In genomic region chr10:2700626-2701305, GRCh38 we compare ENCODE assay signal across 20 cellular contexts.
DNase-seq lines count a peak whose midpoint lies in the region; ATAC-seq and TF ChIP-seq lines count a peak whose summit lies in the region.
"Had no signal": no experiment of that assay in that cellular context is flagged by ENCODE, and none has a peak within 500 bp of the region (broad histone marks: within the 10 kb centered on the region; RNA-seq: fewer than 3 reads in every experiment).

No MANE protein-coding gene starts in this region.

- peaks cover 0 to 4% (median 0%) of the 10 kb centered on the region in 5 donors for H3K27me3 Mint-ChIP-seq in naive thymus-derived CD4-positive, alpha-beta T cell
- H3K27me3 Mint-ChIP-seq: activated CD8-positive, alpha-beta memory T cell treated with anti-CD3 and anti-CD28 coated beads, Interleukin-2, amount 10 ng/mL, durations not matched to agents 7 days and 5 days had no signal

- H3K27me3 ChIP-seq in SJCRH30 (no peaks in the 10 kb centered on the region), ovary (no peaks in the 10 kb centered on the region)
- no peaks in the 10 kb centered on the region for H3K27me3 ChIP-seq in naive thymus-derived CD4-positive, alpha-beta T cell (ENCODE audit: control insufficient read depth in 2 of 2, insufficient read depth in 2 of 2, low read length in 2 of 2)

- CTCF ChIA-PET in naive thymus-derived CD4-positive, alpha-beta T cell (lab: Charles Lee): no interaction called here

- H3K9me3 Mint-ChIP-seq in naive thymus-derived CD4-positive, alpha-beta T cell: peaks cover 0 to 2% (median 0%) of the 10 kb centered on the region in 11 donors
- H3K9me3 Mint-ChIP-seq: T-helper 2 cell treated with Interferon-gamma antibody and Interleukin-4, amounts not matched to agents 5 μg/mL and 100 μg/mL, for 36 hours had no signal

- 76 to 79% (median 77%) methylated on average over 6 of the region's 6 CpGs for WGBS in ovary, 3 donors

- H3K4me3 Mint-ChIP-seq in naive thymus-derived CD4-positive, alpha-beta T cell: no peak overlapping the region
- H3K4me3 Mint-ChIP-seq: activated CD8-positive, alpha-beta memory T cell treated with anti-CD3 and anti-CD28 coated beads, Interleukin-2, amount 10 ng/mL, durations not matched to agents 7 days and 5 days; T-helper 2 cell treated with Interferon-gamma antibody and Interleukin-4, amounts not matched to agents 5 μg/mL and 100 μg/mL, for 36 hours had no signal

- no peak overlapping the region for H3K4me3 ChIP-seq in SJCRH30
- H3K4me3 ChIP-seq in naive thymus-derived CD4-positive, alpha-beta T cell (ENCODE audit: low read length): no peak overlapping the region
- H3K4me3 ChIP-seq in ovary: no peak overlapping the region
- H3K4me3 ChIP-seq: left ventricle myocardium inferior, skin epidermis had no signal

- H3K36me3 ChIP-seq in SJCRH30 (no peaks in the 10 kb centered on the region), ovary (no peaks in the 10 kb centered on the region)
- H3K36me3 ChIP-seq in naive thymus-derived CD4-positive, alpha-beta T cell (ENCODE audit: control insufficient read depth in 2 of 3, insufficient read depth in 3 of 3, low read length in 3 of 3): no peaks in the 10 kb centered on the region
- H3K36me3 ChIP-seq: left ventricle myocardium inferior had no signal

- DNase-seq in SJCRH30 (peak; percentile 28 to 49), NCI-H2081 treated with DMSO at 0.1 percent for 48 hours (lab: John Stamatoyannopoulos, UW) (no peak), ACHN (no peak), ovary (no peak)
- no peak for DNase-seq in naive thymus-derived CD4-positive, alpha-beta T cell
- DNase-seq: activated CD4-positive, alpha-beta T cell treated with anti-CD3 and anti-CD28 coated beads for 1 hour; activated CD8-positive, alpha-beta memory T cell treated with anti-CD3 and anti-CD28 coated beads, Interleukin-2, amount 10 ng/mL, durations not matched to agents 7 days and 5 days; anterior cingulate cortex; Calu3; cerebellar nuclear complex; left ventricle myocardium inferior; NCI-H1694; posterior cingulate gyrus; SHP77 treated with DMSO at 0.1 percent for 48 hours; stimulated activated naive CD4-positive, alpha-beta T cell treated with Interleukin-2 at 50 U/mL for 16 hours had no signal

- no peak overlapping the region for H3K27ac Mint-ChIP-seq in naive thymus-derived CD4-positive, alpha-beta T cell
- H3K27ac Mint-ChIP-seq: activated CD8-positive, alpha-beta memory T cell treated with anti-CD3 and anti-CD28 coated beads, Interleukin-2, amount 10 ng/mL, durations not matched to agents 7 days and 5 days; T-helper 2 cell treated with Interferon-gamma antibody and Interleukin-4, amounts not matched to agents 5 μg/mL and 100 μg/mL, for 36 hours had no signal

- TF ChIP-seq CTCF in ovary (IDR thresholded peaks at IDR 0.05): no peak

- H3K4me1 Mint-ChIP-seq in naive thymus-derived CD4-positive, alpha-beta T cell: no peaks in the 10 kb centered on the region
- H3K4me1 Mint-ChIP-seq: activated CD8-positive, alpha-beta memory T cell treated with anti-CD3 and anti-CD28 coated beads, Interleukin-2, amount 10 ng/mL, durations not matched to agents 7 days and 5 days had no signal

- H3K4me1 ChIP-seq in SJCRH30 (peaks cover 3% of the 10 kb centered on the region; the same call in 1 of the 2 replicates), ovary (ENCODE audit: insufficient read depth) (no peaks in the 10 kb centered on the region)
- no peaks in the 10 kb centered on the region for H3K4me1 ChIP-seq in naive thymus-derived CD4-positive, alpha-beta T cell (ENCODE audit: control insufficient read depth in 2 of 2, insufficient read depth in 2 of 2, low read length in 2 of 2)
- H3K4me1 ChIP-seq: left ventricle myocardium inferior had no signal

- no peaks in the 10 kb centered on the region for H3K36me3 Mint-ChIP-seq in naive thymus-derived CD4-positive, alpha-beta T cell
- H3K36me3 Mint-ChIP-seq: activated CD8-positive, alpha-beta memory T cell treated with anti-CD3 and anti-CD28 coated beads, Interleukin-2, amount 10 ng/mL, durations not matched to agents 7 days and 5 days had no signal

- intact Hi-C loops in naive thymus-derived CD4-positive, alpha-beta T cell (cut with micrococcal nuclease): no loop called here
- intact Hi-C loops in ovary (cut with DNase I): no loop called here

- TF ChIP-seq EP300 in ovary (IDR thresholded peaks at IDR 0.05): no peak

- H3K27ac ChIP-seq in SJCRH30 (no peak overlapping the region), ovary (no peak overlapping the region)
- no peak overlapping the region for H3K27ac ChIP-seq in naive thymus-derived CD4-positive, alpha-beta T cell (ENCODE audit: low read depth, low read length)
- H3K27ac ChIP-seq: left ventricle myocardium inferior, skin epidermis had no signal

- H3K9me3 ChIP-seq in SJCRH30 (replicated peaks) (no peaks in the 10 kb centered on the region), ovary (no peaks in the 10 kb centered on the region)
- H3K9me3 ChIP-seq in naive thymus-derived CD4-positive, alpha-beta T cell (ENCODE audit: control insufficient read depth in 2 of 3, low read length in 3 of 3): no peaks in the 10 kb centered on the region
- H3K9me3 ChIP-seq: left ventricle myocardium inferior had no signal

- POLR2A ChIA-PET in naive thymus-derived CD4-positive, alpha-beta T cell (lab: Charles Lee): no interaction called here

- no peak for TF ChIP-seq POLR2A in ovary (IDR thresholded peaks at IDR 0.05)

- ATAC-seq in GM18502 (IDR thresholded peaks at IDR 0.05; ENCODE audit: poor library complexity, unreplicated experiment): peak; percentile 78
- peak; percentile 45 for ATAC-seq in GM19468 (IDR thresholded peaks at IDR 0.05; ENCODE audit: extremely low read depth, unreplicated experiment)
- ATAC-seq in HG03139 (IDR thresholded peaks at IDR 0.05; ENCODE audit: unreplicated experiment): peak; percentile 76
- ATAC-seq in naive thymus-derived CD4-positive, alpha-beta T cell: no peak
- ATAC-seq: activated CD8-positive, alpha-beta memory T cell treated with anti-CD3 and anti-CD28 coated beads, Interleukin-2, amount 10 ng/mL, durations not matched to agents 7 days and 5 days had no signal

- in situ Hi-C loops in ACHN (cut with HindIII; ENCODE audit: low pct_ligation_motif_present, low pct_unique_long_range_greater_than_20kb, low sequenced_read_pairs): no loop called here

Comparison
In these comparisons a context has a peak if more than half of its experiments do, and no peak if none do; other contexts are left out.
1. DNase-seq: peak in SJCRH30 (2 of 2); none in naive thymus-derived CD4-positive, alpha-beta T cell (0 of 9), NCI-H2081 treated with DMSO at 0.1 percent for 48 hours (single experiment), ACHN (single experiment) and ovary (0 of 5).